In the genomic region with DNA sequence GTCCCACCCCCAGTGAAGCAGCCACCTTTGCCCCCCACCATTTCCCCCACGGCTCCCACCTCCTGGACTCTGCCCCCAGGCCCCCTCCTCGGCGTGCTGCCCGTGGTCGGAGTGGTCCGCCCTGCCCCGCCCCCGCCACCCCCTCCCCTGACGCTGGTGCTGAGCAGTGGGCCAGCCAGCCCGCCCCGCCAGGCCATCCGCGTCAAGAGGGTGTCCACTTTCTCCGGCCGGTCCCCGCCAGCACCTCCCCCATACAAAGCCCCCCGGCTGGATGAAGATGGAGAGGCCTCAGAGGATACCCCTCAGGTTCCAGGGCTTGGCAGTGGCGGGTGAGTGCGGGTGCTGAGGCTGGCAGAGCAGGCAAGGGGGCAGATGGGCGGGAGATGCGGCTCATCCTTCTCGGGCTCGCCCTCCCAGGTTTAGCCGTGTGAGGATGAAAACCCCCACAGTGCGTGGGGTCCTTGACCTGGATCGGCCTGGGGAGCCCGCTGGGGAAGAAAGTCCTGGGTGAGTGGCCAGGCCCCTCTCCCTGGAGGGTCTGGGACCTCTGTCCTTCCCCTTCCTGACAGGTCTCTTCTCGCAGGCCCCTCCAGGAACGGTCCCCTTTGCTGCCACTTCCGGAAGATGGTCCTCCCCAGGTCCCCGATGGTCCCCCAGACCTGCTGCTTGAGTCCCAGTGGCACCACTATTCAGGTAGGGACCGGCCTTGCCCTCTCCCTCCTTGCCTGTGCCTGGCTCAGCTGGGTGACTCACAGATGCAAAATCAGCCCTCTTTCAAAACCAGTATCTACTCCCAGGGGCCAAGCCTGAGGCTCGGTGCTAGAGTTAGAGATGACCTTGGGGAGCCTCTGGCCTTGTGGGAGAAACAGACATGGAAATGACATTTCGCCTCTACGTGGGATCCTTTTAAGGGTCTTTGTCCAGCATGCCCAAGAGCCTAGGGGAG, we compare ENCODE assay signal across 21 cellular contexts. TPM values are rescaled to one million over a fixed set of nuclear protein-coding genes. Genes with fewer than 3 reads are reported as not detected.
A peak's percentile ranks its signal among the peaks of the same experiment; 100 is the strongest.
DNase-seq lines count a peak whose midpoint lies in the region; ATAC-seq and TF ChIP-seq lines count a peak whose summit lies in the region.
"Had no signal": no experiment of that assay in that cellular context is flagged by ENCODE, and none has a peak within 500 bp of the region (broad histone marks: within the 10 kb centered on the region; RNA-seq: fewer than 3 reads in every experiment).

No MANE protein-coding gene starts in this region.

- H3K4me2 ChIP-seq in trophoblast cell (ENCODE audit: low read length): no peak overlapping the region

- peak overlapping the region; percentile 26; the same call in 1 of the 2 replicates for H3K27ac Mint-ChIP-seq in HFFc6

- intact Hi-C loops in left cardiac atrium (cut with DNase I) (no loop called here), heart right ventricle (cut with DNase I) (no loop called here), adrenal gland (cut with DNase I) (no loop called here)

- DNase-seq in left cardiac atrium: peak; percentile 21
- no peak for DNase-seq in heart right ventricle
- no peak for DNase-seq in HFFc6
- DNase-seq in adrenal gland: peak in 6 of 7 donors; percentile 77 to 85 (median 82)
- DNase-seq in trophoblast cell: no peak
- no peak for DNase-seq in NOMO-1 (lab: John Stamatoyannopoulos, UW; ENCODE audit: unreplicated experiment in 2 of 2)
- DNase-seq in activated CD4-positive, alpha-beta T cell treated with anti-CD3 and anti-CD28 coated beads, Interleukin-2, amount 50 U/mL, for 48 hours: no peak
- no peak for DNase-seq in AG20443 (ENCODE audit: low spot score)
- DNase-seq: ACHN; activated CD4-positive, alpha-beta T cell treated with anti-CD3 and anti-CD28 coated beads, Interleukin-2, amount 50 U/mL, for 4 hours; dorsolateral prefrontal cortex; erythroblast; foreskin melanocyte; H7; NCI-H1417; NCI-H524; spleen; stimulated activated CD8-positive, alpha-beta memory T cell treated with anti-CD3 and anti-CD28 coated beads, Interleukin-4, amount 100 ng/mL, for 48 hours; SW 1271 had no signal

- no peak overlapping the region for H3K18ac ChIP-seq in trophoblast cell (ENCODE audit: low read length)

- peaks cover 21% of the 10 kb centered on the region for H3K36me3 Mint-ChIP-seq in HFFc6 (ENCODE audit: low read depth)

- no peak overlapping the region for H2BK120ac ChIP-seq in trophoblast cell (ENCODE audit: insufficient read depth, low read length, poor library complexity)

- peaks cover 3% of the 10 kb centered on the region for H3K79me1 ChIP-seq in trophoblast cell (ENCODE audit: low read length)

- H3K4me3 ChIP-seq in heart right ventricle (no peak overlapping the region), adrenal gland (no peak overlapping the region), trophoblast cell (ENCODE audit: low read depth, low read length) (no peak overlapping the region)
- H3K4me3 ChIP-seq: dorsolateral prefrontal cortex, spleen, thoracic aorta had no signal

- H3K79me2 ChIP-seq in trophoblast cell (ENCODE audit: control insufficient read depth, insufficient read depth, low read length, poor library complexity): no peaks in the 10 kb centered on the region

- ATAC-seq in left cardiac atrium: no peak
- ATAC-seq in heart right ventricle: no peak

- no peaks in the 10 kb centered on the region for H3K9me3 ChIP-seq in heart right ventricle
- no peaks in the 10 kb centered on the region for H3K9me3 ChIP-seq in adrenal gland (replicated peaks in 1 of 3)
- no peaks in the 10 kb centered on the region for H3K9me3 ChIP-seq in trophoblast cell (ENCODE audit: insufficient read depth, low read depth, low read length)
- H3K9me3 ChIP-seq: neutrophil, spleen, thoracic aorta had no signal

- H3K27ac ChIP-seq in heart right ventricle (no peak overlapping the region), adrenal gland (peak overlapping the region; percentile 39 to 91 (median 73)), trophoblast cell (ENCODE audit: low read depth, low read length) (no peak overlapping the region)
- H3K27ac ChIP-seq: dorsolateral prefrontal cortex, neutrophil, thoracic aorta had no signal

- H3K27me3 Mint-ChIP-seq in HFFc6 (ENCODE audit: insufficient read depth): peaks cover 8% of the 10 kb centered on the region

- no peaks in the 10 kb centered on the region for H3K4me1 ChIP-seq in heart right ventricle
- peaks cover 7 to 9% of the 10 kb centered on the region in 2 donors for H3K4me1 ChIP-seq in adrenal gland (replicated peaks in 1 of 2)
- H3K4me1 ChIP-seq in trophoblast cell (ENCODE audit: control insufficient read depth in 1 of 2, insufficient read depth in 2 of 2, low read length in 2 of 2): no peaks in the 10 kb centered on the region

- H3K23ac ChIP-seq in trophoblast cell (ENCODE audit: low read length): no peak overlapping the region

- H2AK5ac ChIP-seq in trophoblast cell (ENCODE audit: low read length): no peak overlapping the region

- no peak overlapping the region for H3K4me3 Mint-ChIP-seq in HFFc6

- H4K91ac ChIP-seq in trophoblast cell (ENCODE audit: low read depth, low read length): peak overlapping the region; percentile 20

- H4K8ac ChIP-seq in trophoblast cell (ENCODE audit: low read depth, low read length): no peak overlapping the region

- H3K9ac ChIP-seq in trophoblast cell (ENCODE audit: low read length): no peak overlapping the region

- H3K9me3 Mint-ChIP-seq in HFFc6: no peaks in the 10 kb centered on the region

- no peak overlapping the region for H2BK5ac ChIP-seq in trophoblast cell (ENCODE audit: low read depth, low read length, poor library complexity)

- H4K12ac ChIP-seq in trophoblast cell (ENCODE audit: low read depth, low read length): no peak overlapping the region

- no peak overlapping the region for H3K4ac ChIP-seq in trophoblast cell (ENCODE audit: low read depth, low read length)

- H3K36me3 ChIP-seq in heart right ventricle (peaks cover 0 to 100% (median 65%) of the 10 kb centered on the region in 9 donors), adrenal gland (replicated peaks in 1 of 2) (peaks cover 0 to 93% of the 10 kb centered on the region in 2 donors), trophoblast cell (ENCODE audit: control insufficient read depth in 1 of 2, insufficient read depth in 2 of 2, low read length in 2 of 2) (peaks cover 93 to 94% of the 10 kb centered on the region in 2 experiments)

- TF ChIP-seq POLR2A in adrenal gland (IDR thresholded peaks at IDR 0.05): no peak

- no peak overlapping the region for H3K14ac ChIP-seq in trophoblast cell (ENCODE audit: low read length)

- no peak overlapping the region for H2AFZ ChIP-seq in trophoblast cell (ENCODE audit: insufficient read depth, low read length, poor library complexity)

- no peak overlapping the region for H2BK12ac ChIP-seq in trophoblast cell (ENCODE audit: low read length)

- H3K4me1 Mint-ChIP-seq in HFFc6 (ENCODE audit: low read depth): no peaks in the 10 kb centered on the region

- no peak for TF ChIP-seq CTCF in heart right ventricle (IDR thresholded peaks at IDR 0.05)
- TF ChIP-seq CTCF in HFFc6 (IDR thresholded peaks at IDR 0.05): no peak
- no peak for TF ChIP-seq CTCF in adrenal gland (IDR thresholded peaks at IDR 0.05)

- H3K27me3 ChIP-seq in heart right ventricle (no peaks in the 10 kb centered on the region), adrenal gland (no peaks in the 10 kb centered on the region), trophoblast cell (ENCODE audit: insufficient read depth, low read length) (no peaks in the 10 kb centered on the region)
- H3K27me3 ChIP-seq: dorsolateral prefrontal cortex, neutrophil, spleen had no signal

- WGBS in heart right ventricle, 2 donors: 88 to 91% methylated on average over 33 to 35 of the region's 35 CpGs
- WGBS in adrenal gland, 4 donors: 62 to 77% (median 70%) methylated on average over 13 to 35 of the region's 35 CpGs
- whole genome bisulfite sequencing in trophoblast cell (ENCODE audit: extremely low coverage, insufficient coverage, insufficient read length): no CpG with 5 or more reads among the region's 35 CpGs

RNA-seq across cellular contexts. Expression of a gene that starts 8.8 kb away (rescaled TPM):
- total RNA-seq in left cardiac atrium: 1 to 10 TPM; 6.5 to 7.0 TPM
- 10 to 100 TPM in 1 of 10 donors, 1 to 10 TPM in 9; 1.1 to 17.1 (median 2.3) TPM for total RNA-seq in heart right ventricle
- 10 to 100 TPM in 1 of 2 donors, 1 to 10 TPM in 1; 6.6 to 13.3 TPM for polyA plus RNA-seq in heart right ventricle
- 1 to 10 TPM in 4 of 6 experiments, under 1 TPM in 2; 0.76 to 2.8 (median 1.4) TPM for total RNA-seq in HFFc6 (2021; fragmentation: NEBNext Ultra II Directional; extraction: Animal tissue kit (Norgen Biotek cat#: 25700))
- 10 to 100 TPM in 6 of 8 donors, 1 to 10 TPM in 2; 7.7 to 35.3 (median 14.7) TPM for total RNA-seq in adrenal gland
- 10 to 100 TPM in 2 of 3 donors, 1 to 10 TPM in 1; 5.3 to 32.3 (median 21.5) TPM for polyA plus RNA-seq in adrenal gland
- 4.2 and 5.3 TPM in 2 replicates for polyA plus RNA-seq in trophoblast cell (2013)

RNA-seq across cellular contexts. Expression of a gene that starts 11.8 kb away (rescaled TPM):
- 10 to 100 TPM; 17.7 to 21.6 TPM for total RNA-seq in left cardiac atrium
- total RNA-seq in heart right ventricle: 10 to 100 TPM; 17.4 to 35.1 (median 20.3) TPM
- 10 to 100 TPM; 11.5 to 57.7 TPM for polyA plus RNA-seq in heart right ventricle
- total RNA-seq in HFFc6 (2021; fragmentation: NEBNext Ultra II Directional; extraction: Animal tissue kit (Norgen Biotek cat#: 25700)): 10 to 100 TPM; 18.0 to 20.8 (median 18.7) TPM
- total RNA-seq in adrenal gland: 10 to 100 TPM; 14.8 to 55.0 (median 31.0) TPM
- polyA plus RNA-seq in adrenal gland: 100 to 1,000 TPM in 2 of 3 donors, 10 to 100 TPM in 1; 30.3 to 255 (median 104) TPM
- polyA plus RNA-seq in trophoblast cell (2013): 12.1 and 12.4 TPM in 2 replicates

RNA-seq across cellular contexts. Expression of a gene that starts 12.0 kb away (rescaled TPM):
- total RNA-seq in left cardiac atrium: 10 to 100 TPM; 41.7 to 46.6 TPM
- 10 to 100 TPM; 34.8 to 70.7 (median 44.9) TPM for total RNA-seq in heart right ventricle
- 100 to 1,000 TPM in 1 of 2 donors, 10 to 100 TPM in 1; 69.3 to 149 TPM for polyA plus RNA-seq in heart right ventricle
- total RNA-seq in HFFc6 (2021; fragmentation: NEBNext Ultra II Directional; extraction: Animal tissue kit (Norgen Biotek cat#: 25700)): 10 to 100 TPM; 68.2 to 86.6 (median 74.9) TPM
- 10 to 100 TPM; 29.5 to 88.2 (median 63.0) TPM for total RNA-seq in adrenal gland
- 100 to 1,000 TPM in 2 of 3 donors, 10 to 100 TPM in 1; 93.1 to 230 (median 174) TPM for polyA plus RNA-seq in adrenal gland
- 119 and 123 TPM in 2 replicates for polyA plus RNA-seq in trophoblast cell (2013)

RNA-seq across cellular contexts. Expression of a gene that starts 14.9 kb away (rescaled TPM):
- total RNA-seq in left cardiac atrium (1 to 10 TPM; 7.5 to 8.1 TPM), heart right ventricle (1 to 10 TPM; 4.0 to 9.3 (median 4.8) TPM), adrenal gland (10 to 100 TPM in 7 of 8 donors, 1 to 10 TPM in 1; 6.0 to 28.2 (median 12.5) TPM)
- polyA plus RNA-seq in heart right ventricle (10 to 100 TPM; 25.2 to 29.4 TPM), adrenal gland (100 to 1,000 TPM in 1 of 3 donors, 10 to 100 TPM in 2; 11.3 to 137 (median 75.9) TPM)
- 1 to 10 TPM; 6.0 to 9.9 (median 8.7) TPM for total RNA-seq in HFFc6 (2021; fragmentation: NEBNext Ultra II Directional; extraction: Animal tissue kit (Norgen Biotek cat#: 25700))
- polyA plus RNA-seq in trophoblast cell (2013): 32.8 and 34.2 TPM in 2 replicates

RNA-seq across cellular contexts. Expression of a gene that starts 15.7 kb away (rescaled TPM):
- total RNA-seq in left cardiac atrium: 10 to 100 TPM; 15.4 to 17.1 TPM
- total RNA-seq in heart right ventricle: 10 to 100 TPM; 10.8 to 19.2 (median 14.6) TPM
- polyA plus RNA-seq in heart right ventricle: 10 to 100 TPM; 15.0 to 28.7 TPM
- total RNA-seq in HFFc6 (2021; fragmentation: NEBNext Ultra II Directional; extraction: Animal tissue kit (Norgen Biotek cat#: 25700)): 10 to 100 TPM; 20.1 to 24.4 (median 21.7) TPM
- 10 to 100 TPM; 18.1 to 41.8 (median 22.6) TPM for total RNA-seq in adrenal gland
- 10 to 100 TPM; 10.1 to 97.3 (median 70.3) TPM for polyA plus RNA-seq in adrenal gland
- 18.4 and 20.0 TPM in 2 replicates for polyA plus RNA-seq in trophoblast cell (2013)

Comparison
In these comparisons a context has a peak if more than half of its experiments do, and no peak if none do; other contexts are left out.
1. DNase-seq: peak in left cardiac atrium (single experiment) and adrenal gland (6 of 7); none in heart right ventricle (0 of 2), HFFc6 (single experiment), trophoblast cell (0 of 2), NOMO-1 (0 of 2), activated CD4-positive, alpha-beta T cell treated with anti-CD3 and anti-CD28 coated beads, Interleukin-2, amount 50 U/mL, for 48 hours (0 of 2) and AG20443 (single experiment).
2. H3K27ac ChIP-seq: peak in adrenal gland (5 of 5); none in heart right ventricle (0 of 10) and trophoblast cell (single experiment).